In genomic region chr17:62657664-62658063, GRCh38 we compare ENCODE assay signal across 21 cellular contexts. TPM values are rescaled to one million over a fixed set of nuclear protein-coding genes. Genes with fewer than 3 reads are reported as not detected.
DNase-seq lines count a peak whose midpoint lies in the region; ATAC-seq, FAIRE-seq and TF ChIP-seq lines count a peak whose summit lies in the region.
"Had no signal": no experiment of that assay in that cellular context is flagged by ENCODE, and none has a peak within 500 bp of the region (broad histone marks: within the 10 kb centered on the region; RNA-seq: fewer than 3 reads in every experiment).

No MANE protein-coding gene starts in this region.

- intact Hi-C loops in sigmoid colon (cut with DNase I), result no loop called here

- H3K4me2 ChIP-seq in SK-N-SH (no peak overlapping the region), H1 (ENCODE audit: insufficient read depth in 1 of 2, low read depth in 2 of 2, low read length in 2 of 2) (no peak overlapping the region)

- H3K36me3 ChIP-seq in SK-N-SH (replicated peaks in 1 of 2; ENCODE audit: control insufficient read depth in 1 of 2, insufficient read depth in 2 of 2, low read length in 1 of 2), result peaks cover 12 to 71% of the 10 kb centered on the region in 2 experiments
- H3K36me3 ChIP-seq in H1 (ENCODE audit: control insufficient read depth in 2 of 4, insufficient read depth in 4 of 4, low read length in 3 of 4), result no peaks in the 10 kb centered on the region
- no peaks in the 10 kb centered on the region for H3K36me3 ChIP-seq in sigmoid colon

- CTCF ChIA-PET in SK-N-SH (lab: Yijun Ruan, JAX) (interaction anchor here (1.6 to 5.6 kb wide), 2 partner anchors 8 to 15 kb away, joined by 4 to 27 read pairs; no protein-coding TSS in a partner anchor), H1 (lab: Charles Lee; ENCODE audit: partially characterized antibody) (interaction anchor here (1.3 to 2.8 kb wide), 2 partner anchors 15 to 19 kb away, joined by 4 to 11 read pairs; no protein-coding TSS in a partner anchor), RWPE1 (lab: Yijun Ruan, JAX) (no interaction called here)

- no peak overlapping the region for H2BK15ac ChIP-seq in H1 (ENCODE audit: low read length)

- no peak overlapping the region for H4K5ac ChIP-seq in H1 (ENCODE audit: insufficient read length, low read depth, low read length)

- DNase-seq in SK-N-SH, result peak; percentile 24
- no peak for DNase-seq in H1 (ENCODE audit: low read depth in 1 of 2, low spot score in 2 of 2)
- no peak for DNase-seq in nephron progenitor cell
- DNase-seq in sigmoid colon, result peak; percentile 49
- DNase-seq in RWPE1 (ENCODE audit: low spot score), result no peak
- no peak for DNase-seq in ecto neural progenitor cell (ENCODE audit: low spot score)
- DNase-seq in C1 segment of cervical spinal cord (lab: John Stamatoyannopoulos, UW), result no peak
- DNase-seq: Caco-2; CD4-positive, CD25-positive, alpha-beta regulatory T cell; DMS153; GDM1; IMR-90; NCI-H1417 treated with DMSO at 0.1 percent for 48 hours; NCI-H187 treated with DMSO at 0.1 percent for 48 hours; NCI-H2227 treated with DMSO at 0.1 percent for 48 hours; PC-3; RPMI8226; SIG-M5 had no signal

- H3K36me3 Mint-ChIP-seq in nephron progenitor cell (ENCODE audit: low read depth), result peaks cover 73% of the 10 kb centered on the region

- H4K91ac ChIP-seq in H1 (replicated peaks; ENCODE audit: insufficient read length, low read length), result no peak overlapping the region

- H2BK120ac ChIP-seq in H1 (replicated peaks; ENCODE audit: low read depth, low read length), result no peak overlapping the region

- peaks cover 37% of the 10 kb centered on the region for H3F3A ChIP-seq in SK-N-SH (replicated peaks; ENCODE audit: insufficient read depth)

- H3K27ac ChIP-seq in SK-N-SH (ENCODE audit: low read depth in 2 of 2, low read length in 1 of 2) (no peak overlapping the region), H1 (ENCODE audit: low read depth, low read length) (no peak overlapping the region), sigmoid colon (no peak overlapping the region), RWPE1 (no peak overlapping the region)
- H3K27ac ChIP-seq: 22Rv1 had no signal

- no peak overlapping the region for H2AK5ac ChIP-seq in H1 (ENCODE audit: low read depth, low read length)

- H3K9me2 ChIP-seq in SK-N-SH, result no peaks in the 10 kb centered on the region

- H3K23me2 ChIP-seq in H1 (ENCODE audit: low read depth, low read length), result peaks cover 6% of the 10 kb centered on the region

- no peak overlapping the region for H3K56ac ChIP-seq in H1 (replicated peaks; ENCODE audit: insufficient read length, low read depth, low read length)

- peaks cover 3% of the 10 kb centered on the region for H3K27me3 Mint-ChIP-seq in nephron progenitor cell (ENCODE audit: low read depth, poor library complexity)

- H3K9me3 ChIP-seq in SK-N-SH (peaks cover 11% of the 10 kb centered on the region; the same call in 1 of the 2 replicates), H1 (ENCODE audit: insufficient read depth in 2 of 2, low read depth in 1 of 2, low read length in 1 of 2) (peaks cover 0 to 4% of the 10 kb centered on the region in 2 experiments; a peak in 1 of 4 replicates), sigmoid colon (peaks cover 0 to 4% (median 1%) of the 10 kb centered on the region in 4 donors)

- no peaks in the 10 kb centered on the region; the same call in 1 of the 2 replicates for H3K79me1 ChIP-seq in H1 (ENCODE audit: low read depth, low read length)

- H2AFZ ChIP-seq in SK-N-SH (ENCODE audit: low read depth), result no peak overlapping the region
- no peak overlapping the region for H2AFZ ChIP-seq in H1 (ENCODE audit: low read length)

- peaks cover 27% of the 10 kb centered on the region for H3K9me3 Mint-ChIP-seq in nephron progenitor cell

- H3K79me2 ChIP-seq in SK-N-SH (ENCODE audit: insufficient read depth), result peaks cover 100% of the 10 kb centered on the region
- H3K79me2 ChIP-seq in H1 (ENCODE audit: control insufficient read depth in 1 of 2, insufficient read depth in 2 of 2, low read length in 2 of 2), result no peaks in the 10 kb centered on the region; a peak in 1 of 4 replicates

- TF ChIP-seq POLR2A in H1 (IDR thresholded peaks at IDR 0.05; ENCODE audit: control extremely low read depth in 1 of 2, low read depth in 2 of 2, low read length in 2 of 2) (no peak), sigmoid colon (IDR thresholded peaks at IDR 0.05) (no peak)

- ATAC-seq in SK-N-SH treated with all-trans-retinoic acid at 6 μM for 48 hours, result no peak
- ATAC-seq: HCT116, PC-3 had no signal

- POLR2A ChIA-PET in SK-N-SH (lab: Yijun Ruan, JAX) (interaction anchor here (1.5 kb wide), 1 partner anchor 29 kb away, joined by 3 read pairs; no protein-coding TSS in a partner anchor), H1 (lab: Charles Lee; ENCODE audit: partially characterized antibody) (interaction anchor here (1.8 kb wide), 1 partner anchor 17 kb away, joined by 4 read pairs; no protein-coding TSS in a partner anchor), RWPE1 (lab: Yijun Ruan, JAX; ENCODE audit: low non-redundant PET) (no interaction called here)

- H3K9ac ChIP-seq in SK-N-SH, result no peak overlapping the region
- no peak overlapping the region for H3K9ac ChIP-seq in H1 (replicated peaks in 1 of 4; ENCODE audit: extremely low read depth in 1 of 4, low read depth in 3 of 4, low read length in 3 of 4)

- H3K14ac ChIP-seq in H1 (ENCODE audit: insufficient read length), result no peak overlapping the region

- H3K4me3 Mint-ChIP-seq in nephron progenitor cell, result no peak overlapping the region

- peaks cover 48% of the 10 kb centered on the region for H4K20me1 ChIP-seq in SK-N-SH (ENCODE audit: insufficient read depth)
- H4K20me1 ChIP-seq in H1 (replicated peaks in 1 of 2; ENCODE audit: control insufficient read depth in 1 of 2, insufficient read depth in 2 of 2, low read length in 2 of 2), result no peaks in the 10 kb centered on the region

- no peak overlapping the region for H3K4ac ChIP-seq in H1 (replicated peaks; ENCODE audit: insufficient read length, low read depth, low read length)

- H3K4me1 ChIP-seq in SK-N-SH (ENCODE audit: control insufficient read depth in 1 of 2, insufficient read depth in 2 of 2, low read depth in 1 of 2, low read length in 1 of 2), result peaks cover 18 to 31% of the 10 kb centered on the region in 2 experiments
- H3K4me1 ChIP-seq in H1 (replicated peaks in 1 of 4; ENCODE audit: control insufficient read depth in 3 of 4, insufficient read depth in 4 of 4, low read length in 3 of 4), result peaks cover 0 to 13% (median 10%) of the 10 kb centered on the region in 4 experiments; a peak in 6 of 7 replicates
- peaks cover 0 to 20% (median 19%) of the 10 kb centered on the region in 4 donors for H3K4me1 ChIP-seq in sigmoid colon

- H3K4me3 ChIP-seq in SK-N-SH (ENCODE audit: low read depth in 2 of 2, low read length in 1 of 2), result no peak overlapping the region
- no peak overlapping the region for H3K4me3 ChIP-seq in H1 (ENCODE audit: extremely low read depth in 1 of 4, insufficient read depth in 2 of 4, low read depth in 3 of 4, low read length in 4 of 4)
- no peak overlapping the region for H3K4me3 ChIP-seq in sigmoid colon

- no peak overlapping the region for H3K18ac ChIP-seq in H1 (ENCODE audit: extremely low read depth, low read length)

- H3K27me3 ChIP-seq in SK-N-SH (ENCODE audit: insufficient read depth), result no peaks in the 10 kb centered on the region
- H3K27me3 ChIP-seq in H1 (replicated peaks in 1 of 4; ENCODE audit: control insufficient read depth in 3 of 4, extremely low read depth in 1 of 4, insufficient read depth in 3 of 4, low read length in 3 of 4), result no peaks in the 10 kb centered on the region
- H3K27me3 ChIP-seq in sigmoid colon, result peaks cover 0 to 4% (median 2%) of the 10 kb centered on the region in 3 donors

- 97% methylated on average over 9 of the region's 9 CpGs for WGBS in SK-N-SH (ENCODE audit: low lambda C conversion rate)
- 87% methylated on average over 9 of the region's 9 CpGs; no CpG with 5 or more reads in 1 of the 2 experiments for WGBS in H1 (ENCODE audit: extremely low coverage in 1 of 2, insufficient coverage in 1 of 2, insufficient read length in 1 of 2, insufficient replicate concordance in 2 of 2, low coverage in 1 of 2, low lambda C conversion rate in 2 of 2, missing lambda C conversion rate in 1 of 2), 2 experiments
- 89 to 92% methylated on average over 9 of the region's 9 CpGs for WGBS in sigmoid colon, 2 donors

- no peak for FAIRE-seq in H1 (lab: Jason Lieb, UNC)

- no peak overlapping the region for H2BK5ac ChIP-seq in H1 (ENCODE audit: low read depth, low read length)

- no peak overlapping the region for H2BK12ac ChIP-seq in H1 (ENCODE audit: low read depth, low read length)

- H3K23ac ChIP-seq in H1 (ENCODE audit: insufficient read length), result no peak overlapping the region

- H3K27ac Mint-ChIP-seq in nephron progenitor cell, result peak overlapping the region; percentile 95
- H3K27ac Mint-ChIP-seq: CD4-positive, CD25-positive, alpha-beta regulatory T cell had no signal

- no peak for TF ChIP-seq EP300 in SK-N-SH (IDR thresholded peaks at IDR 0.05; ENCODE audit: borderline replicate concordance in 1 of 2, low read depth in 1 of 2, low read length in 1 of 2)
- TF ChIP-seq EP300 in H1 (IDR thresholded peaks at IDR 0.05; ENCODE audit: borderline replicate concordance in 1 of 2, low read depth in 2 of 2, low read length in 2 of 2), result no peak
- TF ChIP-seq EP300 in sigmoid colon (IDR thresholded peaks at IDR 0.05), result no peak

- H4K8ac ChIP-seq in H1 (ENCODE audit: extremely low read depth, insufficient read depth, low read length), result peak overlapping the region; percentile 57

- TF ChIP-seq RAD21 in SK-N-SH (IDR thresholded peaks at IDR 0.05; ENCODE audit: low read length) (no peak), H1 (IDR thresholded peaks at IDR 0.05 in 1 of 2, conservative IDR thresholded peaks at IDR 0.05 in 1 of 2; ENCODE audit: low read depth in 2 of 2, low read length in 2 of 2) (no peak)

- no peak overlapping the region for H2BK20ac ChIP-seq in H1 (ENCODE audit: low read length)

- peaks cover 53% of the 10 kb centered on the region for H3K4me1 Mint-ChIP-seq in nephron progenitor cell

- TF ChIP-seq CTCF in SK-N-SH (IDR thresholded peaks at IDR 0.05) (no peak), H1 (IDR thresholded peaks at IDR 0.05; ENCODE audit: control extremely low read depth in 1 of 3, insufficient read depth in 1 of 3, low read depth in 1 of 3, low read length in 3 of 3) (no peak), nephron progenitor cell (IDR thresholded peaks at IDR 0.05) (no peak), sigmoid colon (IDR thresholded peaks at IDR 0.05) (no peak), RWPE1 (conservative IDR thresholded peaks at IDR 0.05; ENCODE audit: low read depth) (no peak)

RNA-seq across cellular contexts. Expression of gene MRC2, which starts 30.2 kb away (rescaled TPM):
- polyA plus RNA-seq in SK-N-SH (2012; rRNA removed) (112 and 213 TPM in 2 replicates), H1 (2011; rRNA removed) (7.0 and 17.2 TPM in 2 replicates), sigmoid colon (1 to 10 TPM; 2.5 to 6.9 (median 3.0) TPM)
- polyA plus RNA-seq in SK-N-SH (2012; cell fraction: cytosol; rRNA removed), result 61.2 and 111 TPM in 2 replicates
- polyA plus RNA-seq in SK-N-SH (2012; cell fraction: nucleus; rRNA removed), result 352 and 390 TPM in 2 replicates
- total RNA-seq in H1 (2021; fragmentation: NEBNext Ultra II Directional; extraction: Animal tissue kit (Norgen Biotek cat#: 25700)), result 23.0 and 24.2 TPM in 2 replicates
- polyA plus RNA-seq in H1 (2011; cell fraction: cytosol; rRNA removed), result 10.9 TPM
- polyA plus RNA-seq in H1 (2011; cell fraction: nucleus; rRNA removed), result 82.7 TPM
- polyA plus RNA-seq in H1 (2012, experiment 1 of 2), result 12.5 to 19.6 TPM (median 17.8 TPM) in 4 replicates
- 14.4 TPM for polyA plus RNA-seq in H1 (2012, experiment 2 of 2)
- polyA plus RNA-seq in H1 (2013, experiment 1 of 2), result 25.8 TPM
- polyA plus RNA-seq in H1 (2013, experiment 2 of 2), result 22.6 TPM
- polyA minus RNA-seq in H1 (2011; rRNA and poly(A)+ RNA removed), result 10.5 and 11.7 TPM in 2 replicates
- 17.7 TPM for polyA minus RNA-seq in H1 (2011; cell fraction: cytosol; rRNA and poly(A)+ RNA removed)
- polyA minus RNA-seq in H1 (2011; cell fraction: nucleus; rRNA and poly(A)+ RNA removed), result 26.9 TPM
- total RNA-seq in sigmoid colon, result 10 to 100 TPM; 19.6 to 94.4 (median 29.1) TPM

Comparison
In these comparisons a context has a peak if more than half of its experiments do, and no peak if none do; other contexts are left out.
1. DNase-seq: peak in SK-N-SH (single experiment) and sigmoid colon (single experiment); none in H1 (0 of 2), nephron progenitor cell (single experiment), RWPE1 (single experiment), ecto neural progenitor cell (single experiment) and C1 segment of cervical spinal cord (0 of 14).